1 cellular context compared by ENCODE assay signal in the genomic region with DNA sequence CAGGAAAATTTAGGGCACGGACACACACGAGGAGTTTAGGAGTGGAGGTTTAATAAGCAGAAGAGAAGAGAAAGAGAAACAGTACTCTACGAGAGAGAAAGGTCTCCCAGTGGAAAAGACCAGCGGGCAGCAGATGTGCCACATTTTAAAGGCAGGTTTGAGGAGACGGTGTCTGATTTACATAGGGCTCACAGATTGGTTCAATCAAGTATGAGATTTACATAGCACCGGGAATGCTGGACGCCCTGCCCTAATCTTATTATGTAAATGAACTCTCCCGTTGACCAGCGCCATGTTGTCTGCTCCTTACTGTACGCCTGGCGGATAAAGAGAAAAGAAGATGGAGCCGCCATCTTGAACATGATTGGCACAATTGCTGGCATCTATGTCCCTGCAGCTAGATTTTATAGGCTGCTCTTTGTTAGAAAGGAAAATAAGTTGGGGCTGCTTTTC.
TF ChIP-seq lines count a peak whose summit lies in the region.

No MANE protein-coding gene starts in this region.

TF ChIP-seq in GM23338, 12 proteins besides CTCF, POLR2A, EP300 and RAD21:
- TF ChIP-seq, protein P1, sequence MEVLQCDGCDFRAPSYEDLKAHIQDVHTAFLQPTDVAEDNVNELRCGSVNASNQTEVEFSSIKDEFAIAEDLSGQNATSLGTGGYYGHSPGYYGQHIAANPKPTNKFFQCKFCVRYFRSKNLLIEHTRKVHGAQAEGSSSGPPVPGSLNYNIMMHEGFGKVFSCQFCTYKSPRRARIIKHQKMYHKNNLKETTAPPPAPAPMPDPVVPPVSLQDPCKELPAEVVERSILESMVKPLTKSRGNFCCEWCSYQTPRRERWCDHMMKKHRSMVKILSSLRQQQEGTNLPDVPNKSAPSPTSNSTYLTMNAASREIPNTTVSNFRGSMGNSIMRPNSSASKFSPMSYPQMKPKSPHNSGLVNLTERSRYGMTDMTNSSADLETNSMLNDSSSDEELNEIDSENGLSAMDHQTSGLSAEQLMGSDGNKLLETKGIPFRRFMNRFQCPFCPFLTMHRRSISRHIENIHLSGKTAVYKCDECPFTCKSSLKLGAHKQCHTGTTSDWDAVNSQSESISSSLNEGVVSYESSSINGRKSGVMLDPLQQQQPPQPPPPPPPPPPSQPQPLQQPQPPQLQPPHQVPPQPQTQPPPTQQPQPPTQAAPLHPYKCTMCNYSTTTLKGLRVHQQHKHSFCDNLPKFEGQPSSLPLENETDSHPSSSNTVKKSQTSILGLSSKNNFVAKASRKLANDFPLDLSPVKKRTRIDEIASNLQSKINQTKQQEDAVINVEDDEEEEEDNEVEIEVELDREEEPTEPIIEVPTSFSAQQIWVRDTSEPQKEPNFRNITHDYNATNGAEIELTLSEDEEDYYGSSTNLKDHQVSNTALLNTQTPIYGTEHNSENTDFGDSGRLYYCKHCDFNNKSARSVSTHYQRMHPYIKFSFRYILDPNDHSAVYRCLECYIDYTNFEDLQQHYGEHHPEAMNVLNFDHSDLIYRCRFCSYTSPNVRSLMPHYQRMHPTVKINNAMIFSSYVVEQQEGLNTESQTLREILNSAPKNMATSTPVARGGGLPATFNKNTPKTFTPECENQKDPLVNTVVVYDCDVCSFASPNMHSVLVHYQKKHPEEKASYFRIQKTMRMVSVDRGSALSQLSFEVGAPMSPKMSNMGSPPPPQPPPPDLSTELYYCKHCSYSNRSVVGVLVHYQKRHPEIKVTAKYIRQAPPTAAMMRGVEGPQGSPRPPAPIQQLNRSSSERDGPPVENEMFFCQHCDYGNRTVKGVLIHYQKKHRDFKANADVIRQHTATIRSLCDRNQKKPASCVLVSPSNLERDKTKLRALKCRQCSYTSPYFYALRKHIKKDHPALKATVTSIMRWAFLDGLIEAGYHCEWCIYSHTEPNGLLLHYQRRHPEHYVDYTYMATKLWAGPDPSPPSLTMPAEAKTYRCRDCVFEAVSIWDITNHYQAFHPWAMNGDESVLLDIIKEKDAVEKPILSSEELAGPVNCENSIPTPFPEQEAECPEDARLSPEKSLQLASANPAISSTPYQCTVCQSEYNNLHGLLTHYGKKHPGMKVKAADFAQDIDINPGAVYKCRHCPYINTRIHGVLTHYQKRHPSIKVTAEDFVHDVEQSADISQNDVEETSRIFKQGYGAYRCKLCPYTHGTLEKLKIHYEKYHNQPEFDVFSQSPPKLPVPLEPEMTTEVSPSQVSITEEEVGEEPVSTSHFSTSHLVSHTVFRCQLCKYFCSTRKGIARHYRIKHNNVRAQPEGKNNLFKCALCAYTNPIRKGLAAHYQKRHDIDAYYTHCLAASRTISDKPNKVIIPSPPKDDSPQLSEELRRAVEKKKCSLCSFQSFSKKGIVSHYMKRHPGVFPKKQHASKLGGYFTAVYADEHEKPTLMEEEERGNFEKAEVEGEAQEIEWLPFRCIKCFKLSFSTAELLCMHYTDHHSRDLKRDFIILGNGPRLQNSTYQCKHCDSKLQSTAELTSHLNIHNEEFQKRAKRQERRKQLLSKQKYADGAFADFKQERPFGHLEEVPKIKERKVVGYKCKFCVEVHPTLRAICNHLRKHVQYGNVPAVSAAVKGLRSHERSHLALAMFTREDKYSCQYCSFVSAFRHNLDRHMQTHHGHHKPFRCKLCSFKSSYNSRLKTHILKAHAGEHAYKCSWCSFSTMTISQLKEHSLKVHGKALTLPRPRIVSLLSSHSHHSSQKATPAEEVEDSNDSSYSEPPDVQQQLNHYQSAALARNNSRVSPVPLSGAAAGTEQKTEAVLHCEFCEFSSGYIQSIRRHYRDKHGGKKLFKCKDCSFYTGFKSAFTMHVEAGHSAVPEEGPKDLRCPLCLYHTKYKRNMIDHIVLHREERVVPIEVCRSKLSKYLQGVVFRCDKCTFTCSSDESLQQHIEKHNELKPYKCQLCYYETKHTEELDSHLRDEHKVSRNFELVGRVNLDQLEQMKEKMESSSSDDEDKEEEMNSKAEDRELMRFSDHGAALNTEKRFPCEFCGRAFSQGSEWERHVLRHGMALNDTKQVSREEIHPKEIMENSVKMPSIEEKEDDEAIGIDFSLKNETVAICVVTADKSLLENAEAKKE (CRISPR knock-in tag; IDR thresholded peaks at IDR 0.05) = no peak
- TF ChIP-seq NANOG (IDR thresholded peaks at IDR 0.05; ENCODE audit: borderline replicate concordance) (no peak), POLR2AphosphoS5 (IDR thresholded peaks at IDR 0.05; ENCODE audit: low read depth) (no peak), ZNF331 (CRISPR knock-in tag; IDR thresholded peaks at IDR 0.05; ENCODE audit: low read depth) (no peak), STAT1 (IDR thresholded peaks at IDR 0.05; ENCODE audit: unreplicated experiment) (no peak), CREB1 (CRISPR knock-in tag; IDR thresholded peaks at IDR 0.05; ENCODE audit: low read depth) (no peak)
TF ChIP-seq in GM23338: peak in this region for 0.
